Comparison of ENCODE assay signal across 8 cellular contexts in the genomic region with DNA sequence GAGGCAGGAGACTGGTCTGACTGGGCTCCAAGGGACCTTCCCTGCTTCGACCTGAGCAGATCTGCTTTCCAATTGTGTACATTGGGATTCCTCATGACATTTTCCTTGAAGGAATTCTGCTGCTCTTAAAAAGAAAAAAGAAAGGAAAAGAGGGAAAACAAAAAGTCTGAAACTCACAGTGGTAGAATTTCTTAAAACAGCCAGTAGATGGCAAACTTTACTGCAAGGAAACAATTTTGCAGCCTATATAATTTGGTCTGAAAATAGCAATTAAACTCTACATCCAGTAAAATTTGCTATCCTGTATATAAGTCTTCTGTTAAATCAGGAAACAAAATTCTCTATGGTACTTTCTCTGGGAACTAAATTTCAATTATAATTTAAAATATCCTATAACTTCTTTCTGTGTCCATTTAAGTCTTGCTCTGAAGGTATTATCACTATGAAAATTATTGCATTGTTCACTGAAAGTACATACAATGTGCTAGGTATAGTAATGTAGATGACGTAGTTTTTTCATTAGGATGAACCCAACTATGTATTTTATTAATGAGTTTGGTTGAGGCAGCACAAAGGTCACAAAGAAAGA. TPM values are rescaled to one million over a fixed set of nuclear protein-coding genes. Genes with fewer than 3 reads are reported as not detected.
DNase-seq lines count a peak whose midpoint lies in the region; ATAC-seq, FAIRE-seq and TF ChIP-seq lines count a peak whose summit lies in the region.

No MANE protein-coding gene starts in this region.

- H3K4me2 ChIP-seq in astrocyte (ENCODE audit: low read length), result no peak overlapping the region

- H3K36me3 ChIP-seq in astrocyte (ENCODE audit: insufficient read depth, low read length), result no peaks in the 10 kb centered on the region

- TF ChIP-seq CTCF in astrocyte (IDR thresholded peaks at IDR 0.05; ENCODE audit: insufficient read depth, low read depth, low read length), result peak; percentile 68
- TF ChIP-seq CTCF in nephron progenitor cell (IDR thresholded peaks at IDR 0.05), result peak; percentile 59

- no peaks in the 10 kb centered on the region for H3K36me3 Mint-ChIP-seq in astrocyte (ENCODE audit: low read depth, unreplicated experiment)
- no peaks in the 10 kb centered on the region for H3K36me3 Mint-ChIP-seq in nephron progenitor cell (ENCODE audit: low read depth)

- no peak overlapping the region for H3K27ac ChIP-seq in astrocyte (ENCODE audit: low read depth, low read length)

- H3K27me3 Mint-ChIP-seq in astrocyte (ENCODE audit: low read depth, unreplicated experiment) (no peaks in the 10 kb centered on the region), nephron progenitor cell (ENCODE audit: low read depth, poor library complexity) (no peaks in the 10 kb centered on the region)

- no peaks in the 10 kb centered on the region for H3K27me3 ChIP-seq in astrocyte (ENCODE audit: insufficient read depth, low read length)

- H3K9me3 Mint-ChIP-seq in astrocyte (ENCODE audit: unreplicated experiment), result no peaks in the 10 kb centered on the region
- H3K9me3 Mint-ChIP-seq in nephron progenitor cell, result no peaks in the 10 kb centered on the region

- H3K4me1 Mint-ChIP-seq in astrocyte (ENCODE audit: low read depth, unreplicated experiment) (no peaks in the 10 kb centered on the region), nephron progenitor cell (no peaks in the 10 kb centered on the region)

- no peaks in the 10 kb centered on the region for H3K79me2 ChIP-seq in astrocyte (ENCODE audit: insufficient read depth, low read length)

- H4K20me1 ChIP-seq in astrocyte (ENCODE audit: insufficient read depth, low read length), result no peaks in the 10 kb centered on the region

- FAIRE-seq in astrocyte (lab: Jason Lieb, UNC), result peak; percentile 76

- DNase-seq in ELR (ENCODE audit: low read depth) (peak; percentile 38), astrocyte (ENCODE audit: low read depth) (no peak), nephron progenitor cell (no peak), NCI-H1048 (lab: John Stamatoyannopoulos, UW) (no peak)
- no peak for DNase-seq in activated CD4-positive, alpha-beta T cell treated with anti-CD3 and anti-CD28 coated beads for 4 hours

- H3K4me1 ChIP-seq in astrocyte (ENCODE audit: insufficient read depth, low read length), result no peaks in the 10 kb centered on the region

- H3K9ac ChIP-seq in astrocyte (ENCODE audit: low read length), result no peak overlapping the region

- no peak overlapping the region for H2AFZ ChIP-seq in astrocyte (ENCODE audit: low read depth, low read length)

- ATAC-seq in HG03520 (IDR thresholded peaks at IDR 0.05; ENCODE audit: unreplicated experiment) (peak; percentile 46), HG02840 (IDR thresholded peaks at IDR 0.05; ENCODE audit: low FRiP score, unreplicated experiment) (no peak), GM19023 (IDR thresholded peaks at IDR 0.05; ENCODE audit: unreplicated experiment) (no peak)

- H3K4me3 ChIP-seq in astrocyte (ENCODE audit: insufficient read depth, low read depth, low read length), result no peak overlapping the region

- H3K4me3 Mint-ChIP-seq in astrocyte (ENCODE audit: unreplicated experiment) (no peak overlapping the region), nephron progenitor cell (no peak overlapping the region)

- H3K27ac Mint-ChIP-seq in astrocyte (ENCODE audit: unreplicated experiment) (no peak overlapping the region), nephron progenitor cell (no peak overlapping the region)

- no peaks in the 10 kb centered on the region for H3K9me3 ChIP-seq in astrocyte (ENCODE audit: insufficient read depth, low read depth, low read length)

RNA-seq across cellular contexts. Expression of gene CRB1, which starts 59.8 kb away (rescaled TPM):
- not detected in 2 replicates for total RNA-seq in astrocyte
